In genomic region chr1:192580351-192580962, GRCh38 we compare ENCODE assay signal across 8 cellular contexts. TPM values are rescaled to one million over a fixed set of nuclear protein-coding genes. Genes with fewer than 3 reads are reported as not detected.
DNase-seq lines count a peak whose midpoint lies in the region; ATAC-seq and TF ChIP-seq lines count a peak whose summit lies in the region.

No MANE protein-coding gene starts in this region.

- H3K4me3 ChIP-seq in PC-9 (no peak overlapping the region), ovary (no peak overlapping the region)

- H3K9me3 ChIP-seq in PC-9 (ENCODE audit: insufficient read depth, low read depth) (no peaks in the 10 kb centered on the region), ovary (no peaks in the 10 kb centered on the region)

- H3K9me2 ChIP-seq in PC-9 (ENCODE audit: insufficient read depth) = no peaks in the 10 kb centered on the region

- H3K4me3 Mint-ChIP-seq in naive B cell = no peak overlapping the region

- no peak for TF ChIP-seq POLR2A in ovary (IDR thresholded peaks at IDR 0.05)

- H2AFZ ChIP-seq in PC-9 = no peak overlapping the region

- no peaks in the 10 kb centered on the region for H3F3A ChIP-seq in PC-9 (ENCODE audit: insufficient read depth, low read depth)

- peaks cover 5 to 9% (median 5%) of the 10 kb centered on the region in 3 donors for H3K4me1 Mint-ChIP-seq in naive B cell

- no peaks in the 10 kb centered on the region for H3K4me1 ChIP-seq in PC-9 (replicated peaks; ENCODE audit: insufficient read depth)
- H3K4me1 ChIP-seq in ovary (ENCODE audit: insufficient read depth) = no peaks in the 10 kb centered on the region

- BruUV-seq in PC-9 (replicated peaks; lab: Mats Ljungman, UMichigan) = no TSS peak

- POLR2A ChIA-PET in PC-9 (lab: Charles Lee; ENCODE audit: unreplicated experiment) = no interaction called here

- H3K9me3 Mint-ChIP-seq in naive B cell = peaks cover 0 to 2% (median 0%) of the 10 kb centered on the region in 7 donors

- peak overlapping the region in 3 of 6 donors; percentile 10 to 99 (median 71) for H3K27ac Mint-ChIP-seq in naive B cell

- WGBS in ovary, 3 donors = 89 to 95% (median 93%) methylated on average over 3 of the region's 3 CpGs

- no peak for TF ChIP-seq EP300 in ovary (IDR thresholded peaks at IDR 0.05)

- H3K36me3 Mint-ChIP-seq in naive B cell = peaks cover 0 to 6% of the 10 kb centered on the region in 2 donors

- TF ChIP-seq CTCF in PC-9 (conservative IDR thresholded peaks at IDR 0.05) = peak; percentile 53
- TF ChIP-seq CTCF in ovary (IDR thresholded peaks at IDR 0.05) = peak in 1 of 3 donors; percentile 17

- DNase-seq in CD1c-positive myeloid dendritic cell (ENCODE audit: extremely low spot score) (peak; percentile 60), PC-9 (peak in 1 of 2 experiments; percentile 30), naive B cell (peak; percentile 29), ovary (no peak)
- peak; percentile 18 for DNase-seq in effector CD4-positive, alpha-beta T cell

- H3K4me2 ChIP-seq in PC-9 = no peak overlapping the region

- H3K79me2 ChIP-seq in PC-9 (ENCODE audit: low read depth) = no peaks in the 10 kb centered on the region

- peaks cover 33 to 55% (median 40%) of the 10 kb centered on the region in 3 donors for H3K27me3 Mint-ChIP-seq in naive B cell

- H4K20me1 ChIP-seq in PC-9 (ENCODE audit: insufficient read depth) = no peaks in the 10 kb centered on the region

- ATAC-seq in GM18502 (IDR thresholded peaks at IDR 0.05; ENCODE audit: poor library complexity, unreplicated experiment) = peak; percentile 29
- peak; percentile 32 for ATAC-seq in HG02884 (IDR thresholded peaks at IDR 0.05; ENCODE audit: unreplicated experiment)
- ATAC-seq in naive B cell (ENCODE audit: low read depth in 2 of 2) = peak in 1 of 2 donors; percentile 15
- no peak for ATAC-seq in HG02973 (IDR thresholded peaks at IDR 0.05; ENCODE audit: unreplicated experiment)

- intact Hi-C loops in PC-9 (cut with micrococcal nuclease; ENCODE audit: unreplicated experiment) = loop anchor here (1.0 to 10.0 kb wide), 2 partner anchors 103 to 454 kb away; no protein-coding TSS in a partner anchor
- intact Hi-C loops in ovary (cut with DNase I) = no loop called here

- H3K27ac ChIP-seq in PC-9 = no peak overlapping the region
- H3K27ac ChIP-seq in ovary = no peak overlapping the region

- H3K36me3 ChIP-seq in PC-9 (ENCODE audit: low read depth) (no peaks in the 10 kb centered on the region), ovary (no peaks in the 10 kb centered on the region)

- CTCF ChIA-PET in PC-9 (lab: Charles Lee) = no interaction called here

- H3K27me3 ChIP-seq in PC-9 (ENCODE audit: insufficient read depth, low read depth) (no peaks in the 10 kb centered on the region), ovary (no peaks in the 10 kb centered on the region)

RNA-seq across cellular contexts. Expression of gene RGS1, which starts 4.9 kb away (rescaled TPM):
- total RNA-seq in PC-9 (2021) (not detected in 2 replicates), ovary (100 to 1,000 TPM in 1 of 7 donors, 10 to 100 TPM in 4, 1 to 10 TPM in 2; 7.5 to 129 (median 17.3) TPM)
- polyA plus RNA-seq in naive B cell (ENCODE audit: low read depth in 6 of 6) (100 to 1,000 TPM in 4 of 6 donors, 10 to 100 TPM in 2; 55.5 to 355 (median 116) TPM), ovary (10 to 100 TPM in 1 of 2 donors, 1 to 10 TPM in 1; 8.7 to 11.8 TPM)

RNA-seq across cellular contexts. Expression of gene RGS13, which starts 55.5 kb away (rescaled TPM):
- not detected in 2 replicates for total RNA-seq in PC-9 (2021)
- under 1 TPM in 1 of 6 donors, not detected in 5; 0.07 TPM for polyA plus RNA-seq in naive B cell (ENCODE audit: low read depth in 6 of 6)
- total RNA-seq in ovary = under 1 TPM in 2 of 7 donors, not detected in 5; 0.12 to 0.17 TPM
- under 1 TPM; 0.29 to 0.78 TPM for polyA plus RNA-seq in ovary

Comparison
In these comparisons a context has a peak if more than half of its experiments do, and no peak if none do; other contexts are left out.
1. DNase-seq: peak in CD1c-positive myeloid dendritic cell (single experiment), effector CD4-positive, alpha-beta T cell (single experiment) and naive B cell (single experiment); none in ovary (0 of 5).